Comparison of ENCODE assay signal across 23 cellular contexts in the genomic region with DNA sequence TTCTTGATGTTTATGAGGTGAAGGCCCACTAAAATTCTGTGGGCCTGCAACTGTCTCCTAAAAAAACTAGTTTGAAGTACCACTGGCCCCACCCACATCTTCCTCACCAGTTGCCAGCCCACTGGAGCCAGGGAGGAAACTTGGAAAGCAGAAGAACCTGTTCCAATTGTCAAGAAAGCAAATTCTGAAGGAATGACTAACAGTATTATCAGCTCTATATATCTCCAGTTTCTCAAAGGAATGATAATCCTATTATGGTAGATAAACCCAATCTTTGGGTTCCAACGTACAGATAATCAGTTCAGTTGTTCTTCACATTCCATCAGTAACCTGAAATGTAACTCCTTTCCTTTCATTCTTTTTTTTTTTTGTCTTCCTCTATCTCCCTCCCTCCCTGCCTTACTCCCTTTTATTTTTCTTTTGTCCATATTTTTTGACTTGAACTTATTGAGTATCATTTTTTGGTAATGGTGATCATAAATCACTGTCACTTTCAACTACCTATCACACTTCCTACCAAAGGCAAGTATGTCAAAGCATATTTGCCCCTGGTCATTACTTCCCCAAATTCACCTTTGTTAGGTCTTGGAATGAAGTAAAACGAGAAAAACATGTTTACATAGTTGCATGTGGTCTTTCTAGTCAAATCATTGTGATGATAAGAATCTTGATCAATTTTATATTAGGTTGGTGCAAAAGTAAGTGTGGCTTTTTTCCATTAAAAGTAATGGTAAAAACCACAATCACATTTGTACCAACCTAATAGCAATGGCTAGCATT.
DNase-seq lines count a peak whose midpoint lies in the region; ATAC-seq and TF ChIP-seq lines count a peak whose summit lies in the region.
"Had no signal": no experiment of that assay in that cellular context is flagged by ENCODE, and none has a peak within 500 bp of the region (broad histone marks: within the 10 kb centered on the region; RNA-seq: fewer than 3 reads in every experiment).

No MANE protein-coding gene starts in this region.

- no peak for TF ChIP-seq RAD21 in SK-N-SH (IDR thresholded peaks at IDR 0.05; ENCODE audit: low read length)

- H3K4me1 Mint-ChIP-seq in type B pancreatic cell (ENCODE audit: unreplicated experiment), result peaks cover 18% of the 10 kb centered on the region
- H3K4me1 Mint-ChIP-seq: activated CD4-positive, alpha-beta T cell treated with anti-CD3 and anti-CD28 coated beads, Interleukin-2, amount 10 ng/mL, durations not matched to agents 24 days and 14 days; activated naive CD8-positive, alpha-beta T cell treated with anti-CD3 and anti-CD28 coated beads, Interleukin-2, amount 50 U/mL, for 24 hours; stimulated activated memory B cell treated with anti-CD40 and anti-IgM and Interleukin-4, amounts not matched to agents 10 μg/mL and 1 μg/mL and 100 μg/mL, for 72 hours had no signal

- 17% methylated on average over 2 of the region's 2 CpGs for WGBS in SK-N-SH (ENCODE audit: low lambda C conversion rate)
- WGBS in hepatocyte (ENCODE audit: low lambda C conversion rate, missing lambda C conversion rate), result 33% methylated on average over 2 of the region's 2 CpGs

- no peak overlapping the region for H3K9ac ChIP-seq in SK-N-SH

- POLR2A ChIA-PET in SK-N-SH (lab: Yijun Ruan, JAX), result no interaction called here

- no peaks in the 10 kb centered on the region for H3K9me2 ChIP-seq in SK-N-SH
- H3K9me2 ChIP-seq in hepatocyte (replicated peaks; ENCODE audit: insufficient read depth), result no peaks in the 10 kb centered on the region

- no peaks in the 10 kb centered on the region for H3K4me1 ChIP-seq in SK-N-SH (ENCODE audit: control insufficient read depth in 1 of 2, insufficient read depth in 2 of 2, low read depth in 1 of 2, low read length in 1 of 2)
- peaks cover 11% of the 10 kb centered on the region for H3K4me1 ChIP-seq in hepatocyte (ENCODE audit: insufficient read depth)

- peak in 1 of 2 experiments; percentile 65; a peak in 2 of 4 replicates for TF ChIP-seq EP300 in SK-N-SH (IDR thresholded peaks at IDR 0.05; ENCODE audit: borderline replicate concordance in 1 of 2, low read depth in 1 of 2, low read length in 1 of 2)

- H3K36me3 Mint-ChIP-seq in type B pancreatic cell, result peaks cover 6% of the 10 kb centered on the region
- H3K36me3 Mint-ChIP-seq: stimulated activated memory B cell treated with anti-CD40 and anti-IgM and Interleukin-4, amounts not matched to agents 10 μg/mL and 1 μg/mL and 100 μg/mL, for 72 hours had no signal

- H3K9me3 ChIP-seq in SK-N-SH (peaks cover 3% of the 10 kb centered on the region; the same call in 1 of the 2 replicates), hepatocyte (ENCODE audit: low read depth) (no peaks in the 10 kb centered on the region)
- H3K9me3 ChIP-seq: sigmoid colon had no signal

- DNase-seq in SIG-M5 treated with dmso at 0.1 percent for 504 hours (lab: John Stamatoyannopoulos, UW; ENCODE audit: unreplicated experiment), result peak; percentile 9
- no peak for DNase-seq in SIG-M5 (lab: John Stamatoyannopoulos, UW)
- no peak for DNase-seq in SK-N-SH
- DNase-seq in hepatocyte (ENCODE audit: low spot score), result peak; percentile 34
- DNase-seq in type B pancreatic cell (ENCODE audit: extremely low spot score, unreplicated experiment), result no peak
- DNase-seq in sciatic nerve (ENCODE audit: low spot score), result no peak
- no peak for DNase-seq in SHP77 (lab: John Stamatoyannopoulos, UW)
- DNase-seq in ureter (ENCODE audit: low spot score), result no peak
- DNase-seq: 8988T; activated CD4-positive, alpha-beta T cell treated with anti-CD3 and anti-CD28 coated beads, Interleukin-2, amount 10 ng/mL, durations not matched to agents 24 days and 14 days; activated effector memory CD4-positive, alpha-beta T cell treated with anti-CD3 and anti-CD28 coated beads, Interleukin-2, amount 50 U/mL, for 16 hours; activated naive CD8-positive, alpha-beta T cell treated with anti-CD3 and anti-CD28 coated beads, Interleukin-2, amount 50 U/mL, for 24 hours; activated T-cell treated with anti-CD3 and anti-CD28 coated beads, Interleukin-2, amount 50 U/mL, for 1 hour; CD4-positive, alpha-beta T cell; glutamatergic neuron; left cardiac atrium; NCI-H1105 treated with DMSO at 0.1 percent for 48 hours; NCI-H2029; RPMI8226; sigmoid colon; stimulated activated CD4-positive, alpha-beta T cell treated with anti-CD3 and anti-CD28 coated beads, Interleukin-4, amount 100 ng/mL, for 4 hours; WERI-Rb-1 had no signal

- peak overlapping the region; percentile 86 for H3K27ac Mint-ChIP-seq in type B pancreatic cell
- H3K27ac Mint-ChIP-seq: activated CD4-positive, alpha-beta T cell treated with anti-CD3 and anti-CD28 coated beads, Interleukin-2, amount 10 ng/mL, durations not matched to agents 24 days and 14 days; activated naive CD8-positive, alpha-beta T cell treated with anti-CD3 and anti-CD28 coated beads, Interleukin-2, amount 50 U/mL, for 24 hours; CD4-positive, alpha-beta T cell; stimulated activated memory B cell treated with anti-CD40 and anti-IgM and Interleukin-4, amounts not matched to agents 10 μg/mL and 1 μg/mL and 100 μg/mL, for 72 hours had no signal

- H3K4me3 Mint-ChIP-seq in type B pancreatic cell, result peak overlapping the region; percentile 59
- H3K4me3 Mint-ChIP-seq: activated CD4-positive, alpha-beta T cell treated with anti-CD3 and anti-CD28 coated beads, Interleukin-2, amount 10 ng/mL, durations not matched to agents 24 days and 14 days; activated naive CD8-positive, alpha-beta T cell treated with anti-CD3 and anti-CD28 coated beads, Interleukin-2, amount 50 U/mL, for 24 hours; CD4-positive, alpha-beta T cell; stimulated activated memory B cell treated with anti-CD40 and anti-IgM and Interleukin-4, amounts not matched to agents 10 μg/mL and 1 μg/mL and 100 μg/mL, for 72 hours had no signal

- H3K27me3 ChIP-seq in SK-N-SH (ENCODE audit: insufficient read depth) (no peaks in the 10 kb centered on the region), hepatocyte (no peaks in the 10 kb centered on the region)
- H3K27me3 ChIP-seq: sigmoid colon had no signal

- H3K36me3 ChIP-seq in SK-N-SH (replicated peaks in 1 of 2; ENCODE audit: control insufficient read depth in 1 of 2, insufficient read depth in 2 of 2, low read length in 1 of 2) (no peaks in the 10 kb centered on the region), hepatocyte (replicated peaks; ENCODE audit: insufficient read depth, low read depth) (no peaks in the 10 kb centered on the region)
- H3K36me3 ChIP-seq: sigmoid colon, WERI-Rb-1 had no signal

- H3K27me3 Mint-ChIP-seq in type B pancreatic cell, result no peaks in the 10 kb centered on the region
- H3K27me3 Mint-ChIP-seq: activated CD4-positive, alpha-beta T cell treated with anti-CD3 and anti-CD28 coated beads, Interleukin-2, amount 10 ng/mL, durations not matched to agents 24 days and 14 days; CD4-positive, alpha-beta T cell; stimulated activated memory B cell treated with anti-CD40 and anti-IgM and Interleukin-4, amounts not matched to agents 10 μg/mL and 1 μg/mL and 100 μg/mL, for 72 hours had no signal

- H4K20me1 ChIP-seq in SK-N-SH (ENCODE audit: insufficient read depth) (no peaks in the 10 kb centered on the region), hepatocyte (ENCODE audit: insufficient read depth, poor library complexity, severe bottlenecking) (no peaks in the 10 kb centered on the region)

- no peaks in the 10 kb centered on the region for H3K79me2 ChIP-seq in SK-N-SH (ENCODE audit: insufficient read depth)
- H3K79me2 ChIP-seq in hepatocyte, result no peaks in the 10 kb centered on the region

- H2AFZ ChIP-seq in SK-N-SH (ENCODE audit: low read depth) (no peak overlapping the region), hepatocyte (no peak overlapping the region)

- H3F3A ChIP-seq in SK-N-SH (replicated peaks; ENCODE audit: insufficient read depth), result no peaks in the 10 kb centered on the region

- CTCF ChIA-PET in SK-N-SH (lab: Yijun Ruan, JAX), result interaction anchor here (1.3 kb wide), 1 partner anchor 12 kb away, joined by 3 read pairs; no protein-coding TSS in a partner anchor

- no peak for ATAC-seq in sciatic nerve
- ATAC-seq: activated naive CD8-positive, alpha-beta T cell treated with anti-CD3 and anti-CD28 coated beads, Interleukin-2, amount 50 U/mL, for 24 hours; left cardiac atrium; stimulated activated memory B cell treated with anti-CD40 and anti-IgM and Interleukin-4, amounts not matched to agents 10 μg/mL and 1 μg/mL and 100 μg/mL, for 72 hours had no signal

- H3K4me2 ChIP-seq in SK-N-SH (no peak overlapping the region), hepatocyte (no peak overlapping the region)

- TF ChIP-seq CTCF in SK-N-SH (IDR thresholded peaks at IDR 0.05), result no peak
- no peak for TF ChIP-seq CTCF in hepatocyte (IDR thresholded peaks at IDR 0.05; ENCODE audit: poor library complexity)
- TF ChIP-seq CTCF in type B pancreatic cell (conservative IDR thresholded peaks at IDR 0.05), result no peak

- H3K27ac ChIP-seq in SK-N-SH (ENCODE audit: low read depth in 2 of 2, low read length in 1 of 2) (no peak overlapping the region), hepatocyte (peak overlapping the region; percentile 18)
- H3K27ac ChIP-seq: sigmoid colon, WERI-Rb-1 had no signal

- peaks cover 18% of the 10 kb centered on the region for H3K9me3 Mint-ChIP-seq in type B pancreatic cell
- H3K9me3 Mint-ChIP-seq: activated naive CD8-positive, alpha-beta T cell treated with anti-CD3 and anti-CD28 coated beads, Interleukin-2, amount 50 U/mL, for 24 hours had no signal

- no peak overlapping the region for H3K4me3 ChIP-seq in SK-N-SH (ENCODE audit: low read depth in 2 of 2, low read length in 1 of 2)
- no peak overlapping the region for H3K4me3 ChIP-seq in hepatocyte
- H3K4me3 ChIP-seq: sigmoid colon had no signal

- intact Hi-C loops in sciatic nerve (cut with DNase I), result no loop called here

TF ChIP-seq in SK-N-SH, 30 proteins besides CTCF, POLR2A, EP300 and RAD21 (continues in another document):
- TF ChIP-seq CHD2 (IDR thresholded peaks at IDR 0.05; ENCODE audit: low read length, partially characterized antibody) (no peak), JUND (IDR thresholded peaks at IDR 0.05) (peak; percentile 45), MEF2A (IDR thresholded peaks at IDR 0.05; ENCODE audit: borderline replicate concordance, low read depth) (no peak), SIN3A (IDR thresholded peaks at IDR 0.05; ENCODE audit: borderline replicate concordance, low read depth, low read length) (no peak), RCOR1 (IDR thresholded peaks at IDR 0.05; ENCODE audit: low read length) (no peak), MXI1 (IDR thresholded peaks at IDR 0.05; ENCODE audit: low read depth, low read length) (no peak), FOSL2 (IDR thresholded peaks at IDR 0.05; ENCODE audit: borderline replicate concordance, low read depth) (no peak), RXRA (IDR thresholded peaks at IDR 0.05; ENCODE audit: borderline replicate concordance, low read depth) (no peak)
- TF ChIP-seq, protein P1, sequence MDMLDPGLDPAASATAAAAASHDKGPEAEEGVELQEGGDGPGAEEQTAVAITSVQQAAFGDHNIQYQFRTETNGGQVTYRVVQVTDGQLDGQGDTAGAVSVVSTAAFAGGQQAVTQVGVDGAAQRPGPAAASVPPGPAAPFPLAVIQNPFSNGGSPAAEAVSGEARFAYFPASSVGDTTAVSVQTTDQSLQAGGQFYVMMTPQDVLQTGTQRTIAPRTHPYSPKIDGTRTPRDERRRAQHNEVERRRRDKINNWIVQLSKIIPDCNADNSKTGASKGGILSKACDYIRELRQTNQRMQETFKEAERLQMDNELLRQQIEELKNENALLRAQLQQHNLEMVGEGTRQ (IDR thresholded peaks at IDR 0.05; ENCODE audit: borderline replicate concordance, low read depth, low read length), result no peak

Comparison
In these comparisons a context has a peak if more than half of its experiments do, and no peak if none do; other contexts are left out.
1. DNase-seq: peak in SIG-M5 treated with dmso at 0.1 percent for 504 hours (single experiment) and hepatocyte (single experiment); none in SIG-M5 (single experiment), SK-N-SH (single experiment), type B pancreatic cell (single experiment), sciatic nerve (single experiment), SHP77 (0 of 2) and ureter (single experiment).